ENCODE assay signal across 8 cellular contexts in the genomic region with DNA sequence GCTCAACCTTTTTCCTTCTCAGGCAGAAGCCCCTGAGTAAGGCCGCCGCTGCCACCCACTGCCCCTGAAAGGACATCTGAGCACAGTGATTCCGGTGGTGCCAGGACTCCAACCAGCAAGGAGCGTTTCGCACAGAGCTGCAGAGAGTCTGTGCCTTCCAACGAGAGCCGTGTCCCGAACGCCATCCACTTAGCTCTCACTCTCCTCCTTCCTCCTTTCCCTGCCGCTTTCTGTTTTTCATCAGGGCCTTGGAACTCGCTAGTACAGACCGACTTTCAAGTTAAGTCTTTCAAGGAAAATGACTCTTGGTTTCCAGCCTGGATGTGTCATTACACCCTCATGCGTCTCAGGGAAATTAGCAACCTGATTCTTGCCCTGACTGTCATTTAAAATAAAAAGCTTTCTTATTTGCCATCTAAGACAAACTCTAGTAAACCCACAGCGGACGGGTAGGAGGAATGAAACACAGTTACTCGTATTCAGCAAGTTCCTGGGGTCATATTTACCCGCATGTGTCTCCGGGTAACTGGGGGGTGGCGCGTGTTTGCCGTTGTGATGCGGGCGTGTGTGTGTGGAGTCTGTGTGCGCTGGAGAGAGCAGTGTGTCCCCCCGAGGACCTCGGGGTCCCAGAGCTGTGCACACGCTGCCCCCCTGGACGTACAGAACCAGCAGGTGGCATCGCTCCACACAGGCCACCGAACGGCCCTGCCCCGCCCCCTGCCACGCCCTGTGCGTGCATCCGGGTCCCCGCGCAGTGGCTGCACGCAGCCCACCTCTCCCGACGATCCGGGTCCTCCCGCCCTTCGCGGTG. TPM values are rescaled to one million over a fixed set of nuclear protein-coding genes. Genes with fewer than 3 reads are reported as not detected.
A peak's percentile ranks its signal among the peaks of the same experiment; 100 is the strongest.
DNase-seq lines count a peak whose midpoint lies in the region; ATAC-seq and TF ChIP-seq lines count a peak whose summit lies in the region.

No MANE protein-coding gene starts in this region.

- H3K9me3 Mint-ChIP-seq in activated CD4-positive, alpha-beta T cell treated with anti-CD3 and anti-CD28 coated beads for 36 hours (ENCODE audit: low read depth) = no peaks in the 10 kb centered on the region

- no peaks in the 10 kb centered on the region for H3K9me3 ChIP-seq in HUES64 (ENCODE audit: insufficient read depth, low read depth, low read length)

- CTCF ChIA-PET in activated CD4-positive, alpha-beta T cell treated with anti-CD3 and anti-CD28 coated beads for 36 hours (lab: Charles Lee) = interaction anchor here (1.2 kb wide), 1 partner anchor 16 kb away, joined by 3 read pairs; no protein-coding TSS in a partner anchor

- intact Hi-C loops in activated CD4-positive, alpha-beta T cell treated with anti-CD3 and anti-CD28 coated beads for 36 hours (cut with DNase I, micrococcal nuclease) = loop anchor here in 1 of 2 experiments (1.0 kb wide), 1 partner anchor 508 kb away; a partner anchor contains a TSS

- H3K4me1 Mint-ChIP-seq in activated CD4-positive, alpha-beta T cell treated with anti-CD3 and anti-CD28 coated beads for 36 hours = peaks cover 5% of the 10 kb centered on the region

- peak; percentile 21 for TF ChIP-seq CTCF in GM06990 (IDR thresholded peaks at IDR 0.05; ENCODE audit: insufficient read depth, low read length, poor library complexity, severe bottlenecking)

- DNase-seq in GM06990 (ENCODE audit: extremely low read depth, insufficient read length) = peak; percentile 60
- DNase-seq in activated CD4-positive, alpha-beta T cell treated with anti-CD3 and anti-CD28 coated beads for 36 hours = peak; percentile 72
- DNase-seq in dermis blood vessel endothelial cell = peak; percentile 38
- DNase-seq in midbrain (lab: John Stamatoyannopoulos, UW) = peak; percentile 38
- peak; percentile 38 for DNase-seq in stimulated activated CD8-positive, alpha-beta memory T cell treated with anti-CD3 and anti-CD28 coated beads, Interleukin-7, amount 100 ng/mL, for 24 hours (ENCODE audit: low read depth)
- DNase-seq in OCI-M1 (lab: John Stamatoyannopoulos, UW) = no peak

- no peaks in the 10 kb centered on the region for H3K27me3 ChIP-seq in GM06990 (replicated peaks; ENCODE audit: control insufficient read depth, insufficient read depth, low read length)
- H3K27me3 ChIP-seq in HUES64 (ENCODE audit: insufficient read depth, low read length) = 0 out of 2 replicates have a peak, but pooled peaks cover 4% of the 10 kb centered on the region

- 0 out of 2 replicates have a peak overlapping the region, but pooled peaks have one; percentile 20 for H3K9ac ChIP-seq in HUES64 (ENCODE audit: low read depth, low read length)

- H3K27me3 Mint-ChIP-seq in activated CD4-positive, alpha-beta T cell treated with anti-CD3 and anti-CD28 coated beads for 36 hours = peaks cover 17% of the 10 kb centered on the region

- H3K4me3 Mint-ChIP-seq in activated CD4-positive, alpha-beta T cell treated with anti-CD3 and anti-CD28 coated beads for 36 hours = peak overlapping the region; percentile 71

- H3K27ac Mint-ChIP-seq in activated CD4-positive, alpha-beta T cell treated with anti-CD3 and anti-CD28 coated beads for 36 hours = peak overlapping the region; percentile 68

- H3K36me3 Mint-ChIP-seq in activated CD4-positive, alpha-beta T cell treated with anti-CD3 and anti-CD28 coated beads for 36 hours (ENCODE audit: low read depth) = no peaks in the 10 kb centered on the region

- H3K4me3 ChIP-seq in GM06990 (replicated peaks; ENCODE audit: low read depth, low read length) (0 out of 2 replicates have a peak overlapping the region, but pooled peaks have one; percentile 13), HUES64 (ENCODE audit: low read length) (peak overlapping the region; percentile 46)

- 78% methylated on average over 44 of the region's 44 CpGs for WGBS in HUES64

- H3K27ac ChIP-seq in HUES64 (ENCODE audit: low read depth, low read length) = no peak overlapping the region

- no peaks in the 10 kb centered on the region for H3K36me3 ChIP-seq in GM06990 (ENCODE audit: control insufficient read depth, insufficient read depth, low read length)
- no peaks in the 10 kb centered on the region for H3K36me3 ChIP-seq in HUES64 (ENCODE audit: insufficient read depth, low read length)

- POLR2A ChIA-PET in activated CD4-positive, alpha-beta T cell treated with anti-CD3 and anti-CD28 coated beads for 36 hours (lab: Charles Lee) = interaction anchor here (0.6 kb wide), 1 partner anchor 399 kb away, joined by 3 read pairs; no protein-coding TSS in a partner anchor

- H3K4me1 ChIP-seq in HUES64 (ENCODE audit: insufficient read depth, low read length) = no peaks in the 10 kb centered on the region

- ATAC-seq in activated CD4-positive, alpha-beta T cell treated with anti-CD3 and anti-CD28 coated beads for 36 hours = peak; percentile 83
- no peak for ATAC-seq in GM21447 (IDR thresholded peaks at IDR 0.05; ENCODE audit: unreplicated experiment)

RNA-seq across cellular contexts. Expression of a gene that starts 30.4 kb away (rescaled TPM):
- 2.2 TPM for polyA plus RNA-seq in HUES64 (2013, experiment 1 of 2)
- 2.7 TPM for polyA plus RNA-seq in HUES64 (2013, experiment 2 of 2)
- total RNA-seq in activated CD4-positive, alpha-beta T cell treated with anti-CD3 and anti-CD28 coated beads for 36 hours = not detected
- 26.4 and 51.2 TPM in 2 replicates for total RNA-seq in dermis blood vessel endothelial cell

Comparison
In these comparisons a context has a peak if more than half of its experiments do, and no peak if none do; other contexts are left out.
1. RNA of a gene that starts 30.4 kb away (total RNA-seq): 26.4 to 51.2 TPM in dermis blood vessel endothelial cell; not detected in activated CD4-positive, alpha-beta T cell treated with anti-CD3 and anti-CD28 coated beads for 36 hours; every median in the first group is over 10 times any median in the second.